ENCODE assay signal across 27 cellular contexts in genomic region chr1:45716700-45717099, GRCh38.
"Had no signal": no experiment of that assay in that cellular context is flagged by ENCODE, and none has a peak within 500 bp of the region (broad histone marks: within the 10 kb centered on the region; RNA-seq: fewer than 3 reads in every experiment).

No MANE protein-coding gene starts in this region.

- H3K27me3 ChIP-seq: neural progenitor cell, ovary, sigmoid colon, stomach, thyroid gland, tibial nerve, upper lobe of left lung, vagina had no signal

- H3K4me1 ChIP-seq: neural progenitor cell, parathyroid adenoma, psoas muscle, stomach, thyroid gland, tibial nerve, upper lobe of left lung, vagina had no signal

- H3K4me2 ChIP-seq: neural progenitor cell had no signal

- H3K9ac ChIP-seq: neural progenitor cell, parathyroid adenoma had no signal

- H3K9me3 ChIP-seq: ovary, psoas muscle, sigmoid colon, stomach, thoracic aorta, thyroid gland, tibial nerve, upper lobe of left lung, vagina had no signal

- H2AFZ ChIP-seq: neural progenitor cell, parathyroid adenoma had no signal

- ATAC-seq: natural killer cell; psoas muscle; right cardiac atrium; stimulated activated effector memory CD8-positive, alpha-beta T cell treated with anti-CD3 and anti-CD28 coated beads, Interleukin-12 subunit alpha, Interleukin-12 subunit beta, amount 100 ng/mL, for 72 hours; stimulated activated naive B cell treated with anti-CD40 and anti-IgM and Interleukin-4, amounts not matched to agents 10 μg/mL and 1 μg/mL and 100 μg/mL, for 72 hours had no signal

- H3K4me1 Mint-ChIP-seq: natural killer cell; nephron; neural progenitor cell; stimulated activated effector memory CD8-positive, alpha-beta T cell treated with anti-CD3 and anti-CD28 coated beads, Interleukin-12 subunit alpha, Interleukin-12 subunit beta, amount 100 ng/mL, for 72 hours; stimulated activated naive B cell treated with anti-CD40 and anti-IgM and Interleukin-4, amounts not matched to agents 10 μg/mL and 1 μg/mL and 100 μg/mL, for 72 hours had no signal

- DNase-seq: natural killer cell; occipital lobe; ovary; posterior cingulate gyrus; psoas muscle; sigmoid colon; small intestine; stimulated activated CD4-positive, alpha-beta T cell treated with anti-CD3 and anti-CD28 coated beads, Interleukin-15, amount 100 ng/mL, for 24 hours; stimulated activated CD4-positive, alpha-beta T cell treated with anti-CD3 and anti-CD28 coated beads, Interleukin-2, amount 100 ng/mL, for 24 hours; stimulated activated CD4-positive, alpha-beta T cell treated with anti-CD3 and anti-CD28 coated beads, Interleukin-2, amount 100 ng/mL, for 48 hours; stimulated activated CD4-positive, alpha-beta T cell treated with anti-CD3 and anti-CD28 coated beads, Interleukin-4, amount 100 ng/mL, for 24 hours; stimulated activated naive B cell treated with anti-CD40 and anti-IgM and Interleukin-4, amounts not matched to agents 10 μg/mL and 1 μg/mL and 100 μg/mL, for 72 hours; stimulated activated naive CD4-positive, alpha-beta T cell treated with Interleukin-2 at 50 U/mL for 16 hours; stomach; thyroid gland had no signal

- H3K27ac Mint-ChIP-seq: natural killer cell; nephron; neural progenitor cell; progenitor cell of endocrine pancreas; stimulated activated naive B cell treated with anti-CD40 and anti-IgM and Interleukin-4, amounts not matched to agents 10 μg/mL and 1 μg/mL and 100 μg/mL, for 72 hours; stimulated activated naive CD8-positive, alpha-beta T cell treated with anti-CD3 and anti-CD28 coated beads, Interleukin-15, Interleukin-2, amounts not matched to agents 100 ng/mL and 50 ng/mL, for 24 hours had no signal

- H3K4me3 ChIP-seq: neural progenitor cell, ovary, psoas muscle, sigmoid colon, stomach, thoracic aorta, thyroid gland, tibial nerve, upper lobe of left lung, vagina had no signal

- H3K9me3 Mint-ChIP-seq: natural killer cell; nephron; neural progenitor cell; stimulated activated effector memory CD8-positive, alpha-beta T cell treated with anti-CD3 and anti-CD28 coated beads, Interleukin-12 subunit alpha, Interleukin-12 subunit beta, amount 100 ng/mL, for 72 hours; stimulated activated naive B cell treated with anti-CD40 and anti-IgM and Interleukin-4, amounts not matched to agents 10 μg/mL and 1 μg/mL and 100 μg/mL, for 72 hours; stimulated activated naive CD8-positive, alpha-beta T cell treated with anti-CD3 and anti-CD28 coated beads, Interleukin-15, Interleukin-2, amounts not matched to agents 100 ng/mL and 50 ng/mL, for 24 hours had no signal

- H3K27me3 Mint-ChIP-seq: progenitor cell of endocrine pancreas; stimulated activated naive B cell treated with anti-CD40 and anti-IgM and Interleukin-4, amounts not matched to agents 10 μg/mL and 1 μg/mL and 100 μg/mL, for 72 hours; stimulated activated naive CD8-positive, alpha-beta T cell treated with anti-CD3 and anti-CD28 coated beads, Interleukin-15, Interleukin-2, amounts not matched to agents 100 ng/mL and 50 ng/mL, for 24 hours had no signal

- H3K36me3 ChIP-seq: neural progenitor cell, ovary, thoracic aorta had no signal

- H3K27ac ChIP-seq: neural progenitor cell, ovary, parathyroid adenoma, psoas muscle, sigmoid colon, stomach, thoracic aorta, thyroid gland, tibial nerve, upper lobe of left lung, vagina had no signal

- H3K4me3 Mint-ChIP-seq: natural killer cell; nephron; neural progenitor cell; stimulated activated effector memory CD8-positive, alpha-beta T cell treated with anti-CD3 and anti-CD28 coated beads, Interleukin-12 subunit alpha, Interleukin-12 subunit beta, amount 100 ng/mL, for 72 hours; stimulated activated naive B cell treated with anti-CD40 and anti-IgM and Interleukin-4, amounts not matched to agents 10 μg/mL and 1 μg/mL and 100 μg/mL, for 72 hours; stimulated activated naive CD8-positive, alpha-beta T cell treated with anti-CD3 and anti-CD28 coated beads, Interleukin-15, Interleukin-2, amounts not matched to agents 100 ng/mL and 50 ng/mL, for 24 hours had no signal

- FAIRE-seq: small intestine, urothelium cell line had no signal
